In the genomic region with DNA sequence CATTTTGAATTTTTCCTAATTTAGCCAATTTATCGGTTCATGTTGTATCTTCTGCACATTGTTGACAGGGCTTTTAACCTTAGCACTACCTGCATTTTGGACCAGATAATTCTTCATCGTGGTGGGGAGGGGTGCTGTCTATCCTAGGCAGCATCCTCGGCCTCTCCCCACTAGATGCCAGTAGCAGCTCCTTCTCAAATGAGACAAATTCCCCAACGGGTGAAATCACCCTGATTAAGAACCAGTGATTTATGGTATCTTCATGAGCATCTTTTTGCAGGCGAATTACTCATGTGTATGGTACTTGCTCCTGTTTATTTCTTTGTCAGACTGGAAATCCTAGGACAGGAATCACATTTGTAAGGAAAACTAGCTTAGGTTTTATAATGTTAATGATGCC, we compare ENCODE assay signal across 18 cellular contexts.
DNase-seq lines count a peak whose midpoint lies in the region; ATAC-seq, FAIRE-seq and TF ChIP-seq lines count a peak whose summit lies in the region.
"Had no signal": no experiment of that assay in that cellular context is flagged by ENCODE, and none has a peak within 500 bp of the region (broad histone marks: within the 10 kb centered on the region; RNA-seq: fewer than 3 reads in every experiment).

No MANE protein-coding gene starts in this region.

- no TSS peak for BruUV-seq in K562 (replicated peaks; lab: Mats Ljungman, UMichigan)

- CTCF ChIA-PET in K562 (lab: Yijun Ruan, JAX; ENCODE audit: low intra/inter-chr PET ratio): no interaction called here

- no peak overlapping the region for H3K4me2 ChIP-seq in K562 (ENCODE audit: insufficient read depth, low read length)

- no peak for TF ChIP-seq POLR2A in K562 (conservative IDR thresholded peaks at IDR 0.05)
- no peak for TF ChIP-seq POLR2A in testis (IDR thresholded peaks at IDR 0.05)

- no peaks in the 10 kb centered on the region for H4K20me1 ChIP-seq in K562 (replicated peaks; ENCODE audit: control insufficient read depth, insufficient read depth, low read length)

- in situ Hi-C loops in K562 (cut with MboI): no loop called here

- POLR2A ChIA-PET in K562 (lab: Yijun Ruan, JAX): interaction anchor here (0.7 kb wide), 1 partner anchor 11 kb away, joined by 3 read pairs; no protein-coding TSS in a partner anchor

- H3K9me3 ChIP-seq in K562 (replicated peaks; ENCODE audit: control insufficient read depth, insufficient read depth, low read depth, low read length): no peaks in the 10 kb centered on the region
- H3K9me3 ChIP-seq in testis: no peaks in the 10 kb centered on the region
- H3K9me3 ChIP-seq: colonic mucosa had no signal

- no peak for ATAC-seq in K562
- no peak for ATAC-seq in HG02678 (IDR thresholded peaks at IDR 0.05; ENCODE audit: unreplicated experiment)
- ATAC-seq: activated CD4-positive, CD25-positive, alpha-beta regulatory T cell treated with anti-CD3 and anti-CD28 coated beads, Interleukin-2, amount 50 U/mL, for 24 hours; HCT116; natural killer cell; stimulated activated effector memory CD8-positive, alpha-beta T cell treated with anti-CD3 and anti-CD28 coated beads, Interleukin-12 subunit alpha, Interleukin-12 subunit beta, amount 100 ng/mL, for 72 hours had no signal

- H3K79me2 ChIP-seq in K562 (ENCODE audit: control insufficient read depth, insufficient read depth, low read length): no peaks in the 10 kb centered on the region

- TF ChIP-seq EP300 in K562 (IDR thresholded peaks at IDR 0.05; ENCODE audit: low read length): no peak

- H3K36me3 ChIP-seq in K562 (ENCODE audit: control insufficient read depth, insufficient read depth, low read length): no peaks in the 10 kb centered on the region
- no peaks in the 10 kb centered on the region for H3K36me3 ChIP-seq in testis (ENCODE audit: low read depth, missing control alignments)
- H3K36me3 ChIP-seq: colonic mucosa had no signal

- no peak overlapping the region for H3K9ac ChIP-seq in K562 (ENCODE audit: insufficient read depth in 1 of 2, low read depth in 2 of 2, low read length in 2 of 2)

- TF ChIP-seq RAD21 in K562 (CRISPR knock-in tag; conservative IDR thresholded peaks at IDR 0.05 in 1 of 2, IDR thresholded peaks at IDR 0.05 in 1 of 2): no peak

- no peak overlapping the region for H3K27ac Mint-ChIP-seq in HFFc6
- H3K27ac Mint-ChIP-seq: B cell; natural killer cell; stimulated activated effector memory CD8-positive, alpha-beta T cell treated with anti-CD3 and anti-CD28 coated beads, Interleukin-12 subunit alpha, Interleukin-12 subunit beta, amount 100 ng/mL, for 72 hours had no signal

- no peaks in the 10 kb centered on the region for H3K9me3 Mint-ChIP-seq in HFFc6
- H3K9me3 Mint-ChIP-seq: natural killer cell; stimulated activated effector memory CD8-positive, alpha-beta T cell treated with anti-CD3 and anti-CD28 coated beads, Interleukin-12 subunit alpha, Interleukin-12 subunit beta, amount 100 ng/mL, for 72 hours had no signal

- H3K4me1 Mint-ChIP-seq in HFFc6 (ENCODE audit: low read depth): peaks cover 43% of the 10 kb centered on the region
- H3K4me1 Mint-ChIP-seq: B cell; natural killer cell; stimulated activated effector memory CD8-positive, alpha-beta T cell treated with anti-CD3 and anti-CD28 coated beads, Interleukin-12 subunit alpha, Interleukin-12 subunit beta, amount 100 ng/mL, for 72 hours had no signal

- H3K4me3 Mint-ChIP-seq in HFFc6: no peak overlapping the region
- H3K4me3 Mint-ChIP-seq: B cell; natural killer cell; stimulated activated effector memory CD8-positive, alpha-beta T cell treated with anti-CD3 and anti-CD28 coated beads, Interleukin-12 subunit alpha, Interleukin-12 subunit beta, amount 100 ng/mL, for 72 hours had no signal

- H3K4me1 ChIP-seq in K562 (replicated peaks in 1 of 2; ENCODE audit: control insufficient read depth in 2 of 2, insufficient read depth in 2 of 2, low read length in 2 of 2) (no peaks in the 10 kb centered on the region; a peak in 1 of 5 replicates), testis (peaks cover under 1% of the 10 kb centered on the region)
- H3K4me1 ChIP-seq: colonic mucosa had no signal

- peaks cover 14% of the 10 kb centered on the region for H3K27me3 Mint-ChIP-seq in HFFc6 (ENCODE audit: insufficient read depth)

- FAIRE-seq in K562 (lab: Jason Lieb, UNC) (peak; percentile 32), RCC 7860 (lab: Jason Lieb, UNC) (no peak)
- FAIRE-seq: frontal cortex had no signal

- DNase-seq in AG09309 (ENCODE audit: low read depth): peak; percentile 75
- DNase-seq in HFFc6: peak; percentile 96
- no peak for DNase-seq in K562 (ENCODE audit: extremely low read depth in 1 of 4, low spot score in 3 of 4)
- peak; percentile 29 for DNase-seq in iris pigment epithelial cell (ENCODE audit: low read depth)
- no peak for DNase-seq in RCC 7860 (ENCODE audit: low spot score)
- no peak for DNase-seq in testis
- no peak for DNase-seq in activated T-cell treated with anti-CD3 and anti-CD28 coated beads, Interleukin-2, amount 50 U/mL, for 48 hours
- DNase-seq: colonic mucosa; islet precursor cell; natural killer cell; NCI-H2171; stimulated activated CD4-positive, alpha-beta T cell treated with anti-CD3 and anti-CD28 coated beads, Interleukin-4, amount 100 ng/mL, for 24 hours had no signal

- H2AFZ ChIP-seq in K562 (ENCODE audit: low read depth, low read length): no peak overlapping the region

- TF ChIP-seq CTCF in AG09309 (IDR thresholded peaks at IDR 0.05; ENCODE audit: control insufficient read depth, insufficient read depth, low read depth, low read length, missing control alignments) (peak; percentile 76), HFFc6 (IDR thresholded peaks at IDR 0.05) (peak; percentile 77), K562 (IDR thresholded peaks at IDR 0.05 in 2 of 3, conservative IDR thresholded peaks at IDR 0.05 in 1 of 3; ENCODE audit: insufficient read depth in 2 of 3, low read depth in 1 of 3, low read length in 3 of 3) (no peak), testis (IDR thresholded peaks at IDR 0.05) (no peak)

- H3K9me1 ChIP-seq in K562 (ENCODE audit: control insufficient read depth, insufficient read depth, low read length): no peaks in the 10 kb centered on the region

- H3K27ac ChIP-seq in K562 (ENCODE audit: extremely low read depth, low read depth, low read length): no peak overlapping the region
- H3K27ac ChIP-seq in testis: no peak overlapping the region
- H3K27ac ChIP-seq: colonic mucosa had no signal

- no peaks in the 10 kb centered on the region for H3K36me3 Mint-ChIP-seq in HFFc6 (ENCODE audit: low read depth)
- H3K36me3 Mint-ChIP-seq: natural killer cell; stimulated activated effector memory CD8-positive, alpha-beta T cell treated with anti-CD3 and anti-CD28 coated beads, Interleukin-12 subunit alpha, Interleukin-12 subunit beta, amount 100 ng/mL, for 72 hours had no signal

- intact Hi-C loops in K562 (cut with micrococcal nuclease): loop anchor here (5.0 to 10.0 kb wide), 2 partner anchors 92 to 190 kb away; no protein-coding TSS in a partner anchor
- intact Hi-C loops in testis (cut with DNase I; ENCODE audit: low total_unique reads): no loop called here

- no peak overlapping the region for H3K4me3 ChIP-seq in AG09309 (ENCODE audit: control insufficient read depth, low read depth, low read length)
- H3K4me3 ChIP-seq in K562: no peak overlapping the region
- H3K4me3 ChIP-seq in testis: no peak overlapping the region
- H3K4me3 ChIP-seq: colonic mucosa had no signal

- H3K27me3 ChIP-seq in K562 (ENCODE audit: control insufficient read depth in 2 of 2, insufficient read depth in 2 of 2, low read length in 2 of 2): peaks cover 20 to 36% of the 10 kb centered on the region in 2 experiments
- H3K27me3 ChIP-seq in testis: no peaks in the 10 kb centered on the region
- H3K27me3 ChIP-seq: colonic mucosa had no signal

- 1% methylated on average over 5 of the region's 5 CpGs for WGBS in K562 (ENCODE audit: insufficient coverage, low coverage, missing lambda C conversion rate)
- WGBS in testis, 2 donors: 75 to 80% methylated on average over 5 of the region's 5 CpGs

TF ChIP-seq in K562, 482 proteins besides CTCF, POLR2A, EP300 and RAD21:
- peak; percentile 14 for TF ChIP-seq MEIS2 (IDR thresholded peaks at IDR 0.05; ENCODE audit: partially characterized antibody)
- TF ChIP-seq, protein P1, sequence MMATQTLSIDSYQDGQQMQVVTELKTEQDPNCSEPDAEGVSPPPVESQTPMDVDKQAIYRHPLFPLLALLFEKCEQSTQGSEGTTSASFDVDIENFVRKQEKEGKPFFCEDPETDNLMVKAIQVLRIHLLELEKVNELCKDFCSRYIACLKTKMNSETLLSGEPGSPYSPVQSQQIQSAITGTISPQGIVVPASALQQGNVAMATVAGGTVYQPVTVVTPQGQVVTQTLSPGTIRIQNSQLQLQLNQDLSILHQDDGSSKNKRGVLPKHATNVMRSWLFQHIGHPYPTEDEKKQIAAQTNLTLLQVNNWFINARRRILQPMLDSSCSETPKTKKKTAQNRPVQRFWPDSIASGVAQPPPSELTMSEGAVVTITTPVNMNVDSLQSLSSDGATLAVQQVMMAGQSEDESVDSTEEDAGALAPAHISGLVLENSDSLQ (IDR thresholded peaks at IDR 0.05): 0 out of 2 replicates have a peak, but pooled peaks have one; percentile 6
- TF ChIP-seq DNMT1 (IDR thresholded peaks at IDR 0.05): no peak

Comparison
In these comparisons a context has a peak if more than half of its experiments do, and no peak if none do; other contexts are left out.
1. DNase-seq: peak in AG09309 (single experiment), HFFc6 (single experiment) and iris pigment epithelial cell (single experiment); none in K562 (0 of 4), RCC 7860 (single experiment), testis (single experiment) and activated T-cell treated with anti-CD3 and anti-CD28 coated beads, Interleukin-2, amount 50 U/mL, for 48 hours (0 of 2).
2. CTCF ChIP-seq: peak in AG09309 (single experiment) and HFFc6 (single experiment); none in K562 (0 of 3) and testis (0 of 3).